23 cellular contexts compared by ENCODE assay signal in the genomic region with DNA sequence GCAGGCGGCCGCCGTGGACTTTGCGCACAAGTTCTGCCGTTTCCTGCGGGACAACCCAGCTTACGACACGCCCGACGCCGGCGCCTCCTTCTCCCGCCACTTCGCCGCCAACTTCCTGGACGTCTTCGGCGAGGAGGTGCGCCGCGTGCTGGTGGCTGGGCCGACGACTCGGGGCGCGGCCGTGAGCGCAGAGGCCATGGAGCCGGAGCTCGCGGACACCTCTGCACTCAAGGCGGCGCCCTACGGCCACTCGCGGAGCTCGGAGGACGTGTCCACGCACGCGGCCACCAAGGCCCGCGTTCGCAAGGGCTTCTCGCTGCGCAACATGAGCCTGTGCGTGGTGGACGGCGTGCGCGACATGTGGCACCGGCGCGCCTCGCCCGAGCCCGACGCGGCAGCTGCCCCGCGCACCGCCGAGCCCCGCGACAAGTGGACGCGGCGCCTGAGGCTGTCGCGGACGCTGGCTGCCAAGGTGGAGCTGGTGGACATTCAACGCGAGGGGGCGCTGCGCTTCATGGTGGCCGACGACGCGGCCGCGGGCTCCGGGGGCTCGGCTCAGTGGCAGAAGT. TPM values are rescaled to one million over a fixed set of nuclear protein-coding genes. Genes with fewer than 3 reads are reported as not detected.
DNase-seq lines count a peak whose midpoint lies in the region; ATAC-seq, FAIRE-seq and TF ChIP-seq lines count a peak whose summit lies in the region.
"Had no signal": no experiment of that assay in that cellular context is flagged by ENCODE, and none has a peak within 500 bp of the region (broad histone marks: within the 10 kb centered on the region; RNA-seq: fewer than 3 reads in every experiment).

No MANE protein-coding gene starts in this region.

- no peaks in the 10 kb centered on the region for H3K9me3 Mint-ChIP-seq in activated T-helper 17 cell treated with anti-CD3 and anti-CD28 coated beads, Interleukin-2, amount 50 U/mL, for 72 hours
- H3K9me3 Mint-ChIP-seq: activated CD4-positive, alpha-beta memory T cell treated with anti-CD3 and anti-CD28 coated beads, Interleukin-2, amount 10 ng/mL, durations not matched to agents 7 days and 5 days had no signal

- DNase-seq in ELF-1 (ENCODE audit: low read depth, low spot score) = peak; percentile 80
- DNase-seq in K562 (ENCODE audit: extremely low read depth in 1 of 4, low spot score in 3 of 4) = no peak
- DNase-seq in heart right ventricle = peak in 1 of 2 donors; percentile 40
- peak; percentile 23 for DNase-seq in osteoblast (ENCODE audit: insufficient read length, low spot score, missing footprints)
- DNase-seq in kidney tubule cell (ENCODE audit: low spot score) = no peak
- DNase-seq in DMS114 treated with DMSO at 0.1 percent for 48 hours (lab: John Stamatoyannopoulos, UW; ENCODE audit: unreplicated experiment) = no peak
- DNase-seq: activated CD4-positive, alpha-beta memory T cell treated with anti-CD3 and anti-CD28 coated beads, Interleukin-2, amount 10 ng/mL, durations not matched to agents 7 days and 5 days; activated gamma-delta T cell treated with Interleukin-2 at 50 U/mL for 16 hours; effector memory CD4-positive, alpha-beta T cell; GF-D8; NCI-H1930; NCI-H510A; SK-N-SH; tibial artery had no signal

- in situ Hi-C loops in K562 (cut with MboI) = loop anchor here (25.0 kb wide), 1 partner anchor 362 kb away; a partner anchor contains a TSS

- CTCF ChIA-PET in K562 (lab: Yijun Ruan, JAX; ENCODE audit: low intra/inter-chr PET ratio) = no interaction called here

- H3K4me3 ChIP-seq in K562 = no peak overlapping the region
- peak overlapping the region in 2 of 10 donors; percentile 8 to 13 for H3K4me3 ChIP-seq in heart right ventricle
- H3K4me3 ChIP-seq in osteoblast (ENCODE audit: insufficient read depth, low read length) = no peak overlapping the region
- H3K4me3 ChIP-seq: tibial artery had no signal

- TF ChIP-seq EP300 in K562 (IDR thresholded peaks at IDR 0.05; ENCODE audit: low read length) = no peak

- no peak overlapping the region for H3K27ac ChIP-seq in K562 (ENCODE audit: extremely low read depth, low read depth, low read length)
- no peak overlapping the region for H3K27ac ChIP-seq in heart right ventricle
- no peak overlapping the region for H3K27ac ChIP-seq in osteoblast (ENCODE audit: low read depth, low read length)
- H3K27ac ChIP-seq: tibial artery had no signal

- WGBS in K562 (ENCODE audit: insufficient coverage, low coverage, missing lambda C conversion rate) = 76% methylated on average over 46 of the region's 83 CpGs
- 25 to 26% methylated on average over 82 to 83 of the region's 83 CpGs for WGBS in heart right ventricle, 2 donors

- H3K9me3 ChIP-seq in K562 (replicated peaks; ENCODE audit: control insufficient read depth, insufficient read depth, low read depth, low read length) (no peaks in the 10 kb centered on the region), heart right ventricle (no peaks in the 10 kb centered on the region), osteoblast (ENCODE audit: low read depth, low read length) (no peaks in the 10 kb centered on the region)
- H3K9me3 ChIP-seq: SK-N-SH, tibial artery had no signal

- no peak overlapping the region for H3K4me3 Mint-ChIP-seq in activated T-helper 17 cell treated with anti-CD3 and anti-CD28 coated beads, Interleukin-2, amount 50 U/mL, for 72 hours
- H3K4me3 Mint-ChIP-seq: activated CD4-positive, alpha-beta memory T cell treated with anti-CD3 and anti-CD28 coated beads, Interleukin-2, amount 10 ng/mL, durations not matched to agents 7 days and 5 days had no signal

- TF ChIP-seq RAD21 in K562 (CRISPR knock-in tag; conservative IDR thresholded peaks at IDR 0.05 in 1 of 2, IDR thresholded peaks at IDR 0.05 in 1 of 2) = no peak

- POLR2A ChIA-PET in K562 (lab: Yijun Ruan, JAX) = no interaction called here

- peaks cover 4% of the 10 kb centered on the region; the same call in 1 of the 2 replicates for H4K20me1 ChIP-seq in K562 (replicated peaks; ENCODE audit: control insufficient read depth, insufficient read depth, low read length)
- no peaks in the 10 kb centered on the region for H4K20me1 ChIP-seq in osteoblast (ENCODE audit: insufficient read depth, low read length)

- no TSS peak for BruUV-seq in K562 (replicated peaks; lab: Mats Ljungman, UMichigan)

- H3K4me1 ChIP-seq in K562 (replicated peaks in 1 of 2; ENCODE audit: control insufficient read depth in 2 of 2, insufficient read depth in 2 of 2, low read length in 2 of 2) = peaks cover 0 to 20% of the 10 kb centered on the region in 2 experiments; a peak in 2 of 5 replicates
- H3K4me1 ChIP-seq in heart right ventricle = peaks cover 0 to 30% (median 0%) of the 10 kb centered on the region in 9 donors
- no peaks in the 10 kb centered on the region for H3K4me1 ChIP-seq in osteoblast (ENCODE audit: insufficient read depth, low read length)
- H3K4me1 ChIP-seq: tibial artery had no signal

- H3K4me2 ChIP-seq in K562 (ENCODE audit: insufficient read depth, low read length) (no peak overlapping the region), osteoblast (ENCODE audit: insufficient read depth, low read length) (no peak overlapping the region)
- H3K4me2 ChIP-seq: SK-N-SH had no signal

- no peak overlapping the region for H3K9ac ChIP-seq in K562 (ENCODE audit: insufficient read depth in 1 of 2, low read depth in 2 of 2, low read length in 2 of 2)
- H3K9ac ChIP-seq: SK-N-SH had no signal

- no peaks in the 10 kb centered on the region for H3K27me3 Mint-ChIP-seq in activated T-helper 17 cell treated with anti-CD3 and anti-CD28 coated beads, Interleukin-2, amount 50 U/mL, for 72 hours

- no peaks in the 10 kb centered on the region for H3K36me3 Mint-ChIP-seq in activated T-helper 17 cell treated with anti-CD3 and anti-CD28 coated beads, Interleukin-2, amount 50 U/mL, for 72 hours (ENCODE audit: low read depth)

- no peak for FAIRE-seq in K562 (lab: Jason Lieb, UNC)
- FAIRE-seq: astrocyte, frontal cortex, islet of Langerhans had no signal

- H2AFZ ChIP-seq in K562 (ENCODE audit: low read depth, low read length) (no peak overlapping the region), osteoblast (ENCODE audit: low read length) (no peak overlapping the region)

- H3K79me2 ChIP-seq in K562 (ENCODE audit: control insufficient read depth, insufficient read depth, low read length) = no peaks in the 10 kb centered on the region
- no peaks in the 10 kb centered on the region for H3K79me2 ChIP-seq in osteoblast (ENCODE audit: insufficient read depth, low read length)

- TF ChIP-seq POLR2A in K562 (conservative IDR thresholded peaks at IDR 0.05) = no peak

- ATAC-seq in K562 (no peak), heart right ventricle (peak in 3 of 8 donors; percentile 24 to 35 (median 30)), HG02759 (IDR thresholded peaks at IDR 0.05; ENCODE audit: unreplicated experiment) (no peak)
- ATAC-seq in activated T-helper 17 cell treated with anti-CD3 and anti-CD28 coated beads, Interleukin-2, amount 50 U/mL, for 72 hours (replicated peaks) = no peak

- no peak overlapping the region for H3K27ac Mint-ChIP-seq in activated T-helper 17 cell treated with anti-CD3 and anti-CD28 coated beads, Interleukin-2, amount 50 U/mL, for 72 hours
- H3K27ac Mint-ChIP-seq: activated CD4-positive, alpha-beta memory T cell treated with anti-CD3 and anti-CD28 coated beads, Interleukin-2, amount 10 ng/mL, durations not matched to agents 7 days and 5 days had no signal

- H3K9me1 ChIP-seq in K562 (ENCODE audit: control insufficient read depth, insufficient read depth, low read length) = no peaks in the 10 kb centered on the region

- H3K36me3 ChIP-seq in K562 (ENCODE audit: control insufficient read depth, insufficient read depth, low read length) = no peaks in the 10 kb centered on the region
- H3K36me3 ChIP-seq in heart right ventricle = no peaks in the 10 kb centered on the region
- no peaks in the 10 kb centered on the region for H3K36me3 ChIP-seq in osteoblast (ENCODE audit: insufficient read depth, low read length)
- H3K36me3 ChIP-seq: tibial artery had no signal

- intact Hi-C loops in K562 (cut with micrococcal nuclease) (no loop called here), heart right ventricle (cut with DNase I) (no loop called here)

- no peaks in the 10 kb centered on the region for H3K4me1 Mint-ChIP-seq in activated T-helper 17 cell treated with anti-CD3 and anti-CD28 coated beads, Interleukin-2, amount 50 U/mL, for 72 hours

- H3K27me3 ChIP-seq in K562 (ENCODE audit: control insufficient read depth in 2 of 2, insufficient read depth in 2 of 2, low read length in 2 of 2) (peaks cover 46 to 89% of the 10 kb centered on the region in 2 experiments; a peak in 4 of 5 replicates), heart right ventricle (peaks cover 4 to 29% (median 19%) of the 10 kb centered on the region in 7 donors), osteoblast (ENCODE audit: insufficient read depth, low read length) (no peaks in the 10 kb centered on the region)

- TF ChIP-seq CTCF in K562 (IDR thresholded peaks at IDR 0.05 in 2 of 3, conservative IDR thresholded peaks at IDR 0.05 in 1 of 3; ENCODE audit: insufficient read depth in 2 of 3, low read depth in 1 of 3, low read length in 3 of 3) (no peak), heart right ventricle (IDR thresholded peaks at IDR 0.05) (peak in 7 of 9 donors; percentile 20 to 54 (median 44)), osteoblast (IDR thresholded peaks at IDR 0.05; ENCODE audit: extremely low read depth, low read depth, low read length) (no peak)

RNA-seq across cellular contexts. Expression of a gene that starts 14.1 kb away (rescaled TPM):
- 0.72 TPM in 1 of 2 replicates, not detected in the other for total RNA-seq in K562 (2011; cell fraction: chromatin; rRNA removed; ENCODE audit: low replicate concordance)
- total RNA-seq in K562 (2011; cell fraction: nucleolus; rRNA removed) = 0.66 and 1.0 TPM in 2 replicates
- total RNA-seq in K562 (2011; cell fraction: nucleoplasm; rRNA removed) = 0.22 and 0.31 TPM in 2 replicates
- total RNA-seq in K562 (2014; rRNA removed) (0.68 TPM in 1 of 2 replicates, not detected in the other), K562 (2014; rRNA removed; fragmentation: Illumina TruSeq; extraction: Trizol) (not detected in 2 replicates), K562 (2015; rRNA removed; fragmentation: Illumina TruSeq; extraction: Trizol) (0.08 TPM in 1 of 2 replicates, not detected in the other), K562 (2021) (0.34 and 0.89 TPM in 2 replicates), heart right ventricle (1 to 10 TPM in 6 of 10 donors, under 1 TPM in 4; 0.83 to 4.2 (median 1.2) TPM), osteoblast (2.1 and 2.2 TPM in 2 replicates)
- polyA plus RNA-seq in K562 (2011; rRNA removed) (0.03 and 0.07 TPM in 2 replicates), K562 (2014; fragmentation: Illumina TruSeq; extraction: Trizol) (0.07 and 0.08 TPM in 2 replicates), K562 (2014; fragmentation: Nextera tagmentation; extraction: Ambion mirVana) (not detected), K562 (2014; rRNA removed) (0.07 and 0.12 TPM in 2 replicates), heart right ventricle (1 to 10 TPM in 1 of 2 donors, under 1 TPM in 1; 0.95 to 2.3 TPM)
- polyA plus RNA-seq in K562 (2011; cell fraction: cytosol; rRNA removed) = 0.13 and 0.64 TPM in 2 replicates
- polyA plus RNA-seq in K562 (2011; cell fraction: nucleus; rRNA removed) = 0.14 and 0.36 TPM in 2 replicates
- polyA plus RNA-seq in K562 (2012) = 0.14 and 0.46 TPM in 2 replicates
- 0.18 TPM in 1 of 2 replicates, not detected in the other for polyA minus RNA-seq in K562 (2011; rRNA and poly(A)+ RNA removed)
- polyA minus RNA-seq in K562 (2011; cell fraction: cytosol; rRNA and poly(A)+ RNA removed) = 0.38 TPM in 1 of 2 replicates, not detected in the other
- 0.22 and 0.40 TPM in 2 replicates for polyA minus RNA-seq in K562 (2011; cell fraction: nucleus; rRNA and poly(A)+ RNA removed)
- 10 to 100 TPM in 1 of 2 donors, 1 to 10 TPM in 1; 1.7 to 14.2 TPM for total RNA-seq in activated T-helper 17 cell treated with anti-CD3 and anti-CD28 coated beads, Interleukin-2, amount 50 U/mL, for 72 hours

RNA-seq across cellular contexts. Expression of a gene that starts 55.5 kb away (rescaled TPM):
- total RNA-seq in K562 (2011; cell fraction: chromatin; rRNA removed; ENCODE audit: low replicate concordance) = 0.23 and 0.65 TPM in 2 replicates
- not detected in 2 replicates for total RNA-seq in K562 (2011; cell fraction: nucleolus; rRNA removed)
- 0.38 TPM in 1 of 2 replicates, not detected in the other for total RNA-seq in K562 (2011; cell fraction: nucleoplasm; rRNA removed)
- total RNA-seq in K562 (2014; rRNA removed) (not detected in 2 replicates), K562 (2014; rRNA removed; fragmentation: Illumina TruSeq; extraction: Trizol) (not detected in 2 replicates), K562 (2015; rRNA removed; fragmentation: Illumina TruSeq; extraction: Trizol) (not detected in 2 replicates), K562 (2021) (not detected in 2 replicates), heart right ventricle (not detected), osteoblast (not detected in 2 replicates)
- polyA plus RNA-seq in K562 (2011; rRNA removed) (not detected in 2 replicates), K562 (2014; fragmentation: Illumina TruSeq; extraction: Trizol) (not detected in 2 replicates), K562 (2014; fragmentation: Nextera tagmentation; extraction: Ambion mirVana) (under 1 TPM; 0.24 to 0.35 TPM), K562 (2014; rRNA removed) (not detected in 2 replicates), heart right ventricle (under 1 TPM; 0.03 to 0.29 TPM)
- not detected in 2 replicates for polyA plus RNA-seq in K562 (2011; cell fraction: cytosol; rRNA removed)
- polyA plus RNA-seq in K562 (2011; cell fraction: nucleus; rRNA removed) = not detected in 2 replicates
- 2.1 and 2.9 TPM in 2 replicates for polyA plus RNA-seq in K562 (2012)
- not detected in 2 replicates for polyA minus RNA-seq in K562 (2011; rRNA and poly(A)+ RNA removed)
- polyA minus RNA-seq in K562 (2011; cell fraction: cytosol; rRNA and poly(A)+ RNA removed) = not detected in 2 replicates
- polyA minus RNA-seq in K562 (2011; cell fraction: nucleus; rRNA and poly(A)+ RNA removed) = not detected in 2 replicates
- not detected for total RNA-seq in activated T-helper 17 cell treated with anti-CD3 and anti-CD28 coated beads, Interleukin-2, amount 50 U/mL, for 72 hours
- total RNA-seq: astrocyte, frontal cortex, HT1080, M059J, OCI-LY7, pulmonary artery endothelial cell had no signal
- polyA plus RNA-seq: SK-N-SH had no signal

Comparison
In these comparisons a context has a peak if more than half of its experiments do, and no peak if none do; other contexts are left out.
1. DNase-seq: peak in ELF-1 (single experiment) and osteoblast (single experiment); none in K562 (0 of 4), kidney tubule cell (single experiment) and DMS114 treated with DMSO at 0.1 percent for 48 hours (single experiment).
2. CTCF ChIP-seq: peak in heart right ventricle (7 of 9); none in K562 (0 of 3) and osteoblast (single experiment).